Comparison of ENCODE assay signal across 17 cellular contexts in genomic region chr12:42716521-42716920, GRCh38.
A peak's percentile ranks its signal among the peaks of the same experiment; 100 is the strongest.
DNase-seq lines count a peak whose midpoint lies in the region; ATAC-seq, FAIRE-seq and TF ChIP-seq lines count a peak whose summit lies in the region.
"Had no signal": no experiment of that assay in that cellular context is flagged by ENCODE, and none has a peak within 500 bp of the region (broad histone marks: within the 10 kb centered on the region; RNA-seq: fewer than 3 reads in every experiment).

No MANE protein-coding gene starts in this region.

- no peaks in the 10 kb centered on the region for H4K20me1 ChIP-seq in osteoblast (ENCODE audit: insufficient read depth, low read length)

- DNase-seq in AG09309 (ENCODE audit: low read depth) (peak; percentile 46), RCC 7860 (ENCODE audit: low spot score) (peak; percentile 43), fibroblast of villous mesenchyme (ENCODE audit: low read depth) (peak; percentile 80), osteoblast (ENCODE audit: insufficient read length, low spot score, missing footprints) (peak; percentile 65)
- DNase-seq in activated T-cell treated with anti-CD3 and anti-CD28 coated beads, Interleukin-2, amount 50 U/mL, for 4 hours = no peak
- no peak for DNase-seq in stimulated activated naive CD8-positive, alpha-beta T cell treated with anti-CD3 and anti-CD28 coated beads, Interleukin-15, Interleukin-2, amounts not matched to agents 100 U/mL and 50 U/mL, for 24 hours
- DNase-seq: activated CD4-positive, CD25-positive, alpha-beta regulatory T cell; DMS53; H7; Karpas-422; NCI-H2107; stimulated activated CD4-positive, alpha-beta T cell treated with anti-CD3 and anti-CD28 coated beads, Interleukin-2, amount 100 ng/mL, for 48 hours had no signal

- no peaks in the 10 kb centered on the region for H3K36me3 Mint-ChIP-seq in activated T-cell treated with anti-CD3 and anti-CD28 coated beads, Interleukin-2, amount 50 U/mL, for 4 hours (ENCODE audit: insufficient read depth)
- H3K36me3 Mint-ChIP-seq: stimulated activated memory B cell treated with anti-CD40 and anti-IgM and Interleukin-4, amounts not matched to agents 10 μg/mL and 1 μg/mL and 100 μg/mL, for 72 hours had no signal

- H3K4me1 ChIP-seq in osteoblast (ENCODE audit: insufficient read depth, low read length) = peaks cover 12% of the 10 kb centered on the region

- peak overlapping the region; percentile 60 for H3K4me2 ChIP-seq in osteoblast (ENCODE audit: insufficient read depth, low read length)

- no peaks in the 10 kb centered on the region for H3K4me1 Mint-ChIP-seq in activated T-cell treated with anti-CD3 and anti-CD28 coated beads, Interleukin-2, amount 50 U/mL, for 4 hours (ENCODE audit: low read depth)
- H3K4me1 Mint-ChIP-seq: stimulated activated memory B cell treated with anti-CD40 and anti-IgM and Interleukin-4, amounts not matched to agents 10 μg/mL and 1 μg/mL and 100 μg/mL, for 72 hours had no signal

- H3K27ac ChIP-seq in osteoblast (ENCODE audit: low read depth, low read length) = no peak overlapping the region
- H3K27ac ChIP-seq: neutrophil had no signal

- no peaks in the 10 kb centered on the region for H3K27me3 Mint-ChIP-seq in activated T-cell treated with anti-CD3 and anti-CD28 coated beads, Interleukin-2, amount 50 U/mL, for 4 hours (ENCODE audit: low read depth)
- H3K27me3 Mint-ChIP-seq: stimulated activated memory B cell treated with anti-CD40 and anti-IgM and Interleukin-4, amounts not matched to agents 10 μg/mL and 1 μg/mL and 100 μg/mL, for 72 hours had no signal

- peak overlapping the region; percentile 57 for H2AFZ ChIP-seq in osteoblast (ENCODE audit: low read length)

- H3K27me3 ChIP-seq in osteoblast (ENCODE audit: insufficient read depth, low read length) = no peaks in the 10 kb centered on the region
- H3K27me3 ChIP-seq: neutrophil had no signal

- H3K9me3 Mint-ChIP-seq in activated T-cell treated with anti-CD3 and anti-CD28 coated beads, Interleukin-2, amount 50 U/mL, for 4 hours = peaks cover 6% of the 10 kb centered on the region

- H3K79me2 ChIP-seq in osteoblast (ENCODE audit: insufficient read depth, low read length) = no peaks in the 10 kb centered on the region

- ATAC-seq in activated T-cell treated with anti-CD3 and anti-CD28 coated beads, Interleukin-2, amount 50 U/mL, for 4 hours = no peak
- ATAC-seq in GM19463 (IDR thresholded peaks at IDR 0.05; ENCODE audit: unreplicated experiment) = no peak
- ATAC-seq in activated CD4-positive, CD25-positive, alpha-beta regulatory T cell treated with anti-CD3 and anti-CD28 coated beads, Interleukin-2, amount 50 U/mL, for 24 hours = no peak
- ATAC-seq in stimulated activated naive CD8-positive, alpha-beta T cell treated with anti-CD3 and anti-CD28 coated beads, Interleukin-15, Interleukin-2, amounts not matched to agents 100 U/mL and 50 U/mL, for 24 hours = no peak
- ATAC-seq: stimulated activated memory B cell treated with anti-CD40 and anti-IgM and Interleukin-4, amounts not matched to agents 10 μg/mL and 1 μg/mL and 100 μg/mL, for 72 hours had no signal

- H3K4me3 ChIP-seq in AG09309 (ENCODE audit: control insufficient read depth, low read depth, low read length) (no peak overlapping the region), fibroblast of villous mesenchyme (ENCODE audit: low read depth, low read length) (no peak overlapping the region), osteoblast (ENCODE audit: insufficient read depth, low read length) (no peak overlapping the region)

- no peak for FAIRE-seq in RCC 7860 (lab: Jason Lieb, UNC)
- FAIRE-seq: GM19239 had no signal

- H3K9me3 ChIP-seq in osteoblast (ENCODE audit: low read depth, low read length) = no peaks in the 10 kb centered on the region
- H3K9me3 ChIP-seq: neutrophil had no signal

- no peaks in the 10 kb centered on the region for H3K36me3 ChIP-seq in osteoblast (ENCODE audit: insufficient read depth, low read length)
- H3K36me3 ChIP-seq: neutrophil had no signal

- H3K4me3 Mint-ChIP-seq in activated T-cell treated with anti-CD3 and anti-CD28 coated beads, Interleukin-2, amount 50 U/mL, for 4 hours = no peak overlapping the region
- H3K4me3 Mint-ChIP-seq: stimulated activated memory B cell treated with anti-CD40 and anti-IgM and Interleukin-4, amounts not matched to agents 10 μg/mL and 1 μg/mL and 100 μg/mL, for 72 hours had no signal

- TF ChIP-seq CTCF in AG09309 (IDR thresholded peaks at IDR 0.05; ENCODE audit: control insufficient read depth, insufficient read depth, low read depth, low read length, missing control alignments) = no peak
- TF ChIP-seq CTCF in fibroblast of villous mesenchyme (IDR thresholded peaks at IDR 0.05; ENCODE audit: insufficient read depth, low read depth, low read length) = no peak
- TF ChIP-seq CTCF in osteoblast (IDR thresholded peaks at IDR 0.05; ENCODE audit: extremely low read depth, low read depth, low read length) = no peak

Comparison
In these comparisons a context has a peak if more than half of its experiments do, and no peak if none do; other contexts are left out.
1. DNase-seq: peak in AG09309 (single experiment), RCC 7860 (single experiment), fibroblast of villous mesenchyme (single experiment) and osteoblast (single experiment); none in activated T-cell treated with anti-CD3 and anti-CD28 coated beads, Interleukin-2, amount 50 U/mL, for 4 hours (single experiment) and stimulated activated naive CD8-positive, alpha-beta T cell treated with anti-CD3 and anti-CD28 coated beads, Interleukin-15, Interleukin-2, amounts not matched to agents 100 U/mL and 50 U/mL, for 24 hours (single experiment).